Comparison of ENCODE assay signal across 8 cellular contexts in the genomic region with DNA sequence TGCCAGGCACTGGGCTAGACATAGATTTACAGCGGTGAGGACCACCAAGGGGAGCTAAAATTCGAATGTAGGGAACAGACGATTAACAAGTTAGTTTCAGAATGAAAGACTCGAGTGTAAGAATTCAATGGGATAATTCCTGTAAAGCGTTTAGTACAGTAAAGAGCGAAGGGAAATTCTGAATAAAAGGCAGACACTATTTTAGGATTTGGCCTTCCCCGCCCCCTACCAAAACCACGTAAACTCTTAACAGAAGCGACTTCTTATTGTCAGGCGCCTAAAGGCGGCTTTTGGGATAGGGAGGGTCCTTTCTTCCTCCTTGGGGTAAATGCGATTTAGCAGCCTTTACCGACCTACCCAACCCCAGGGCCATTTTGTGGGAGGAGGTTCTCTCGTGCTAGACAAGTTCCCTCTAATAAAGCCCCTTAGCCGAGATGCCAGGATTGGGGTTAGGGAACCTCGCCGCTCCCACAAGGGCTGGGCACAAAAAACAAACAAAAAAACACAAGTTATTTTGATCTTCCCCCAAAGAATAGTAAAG. TPM values are rescaled to one million over a fixed set of nuclear protein-coding genes. Genes with fewer than 3 reads are reported as not detected.
DNase-seq lines count a peak whose midpoint lies in the region; ATAC-seq, FAIRE-seq and TF ChIP-seq lines count a peak whose summit lies in the region.

No MANE protein-coding gene starts in this region.

- H3K36me3 Mint-ChIP-seq in CD8-positive, alpha-beta memory T cell = peaks cover 0 to 32% (median 2%) of the 10 kb centered on the region in 3 donors
- no peaks in the 10 kb centered on the region for H3K36me3 Mint-ChIP-seq in IgD-negative memory B cell

- H3K27ac ChIP-seq in CD8-positive, alpha-beta memory T cell (ENCODE audit: low read depth, low read length) = peak overlapping the region; percentile 98
- H3K27ac ChIP-seq in temporal lobe (ENCODE audit: low read depth, low read length) = peak overlapping the region; percentile 76

- H3K27me3 Mint-ChIP-seq in CD8-positive, alpha-beta memory T cell = no peaks in the 10 kb centered on the region
- H3K27me3 Mint-ChIP-seq in IgD-negative memory B cell = no peaks in the 10 kb centered on the region

- H3K4me1 ChIP-seq in CD8-positive, alpha-beta memory T cell (ENCODE audit: insufficient read depth, low read length) = peaks cover 35% of the 10 kb centered on the region

- H3K27ac Mint-ChIP-seq in CD8-positive, alpha-beta memory T cell = peak overlapping the region; percentile 91 to 100 (median 98)
- H3K27ac Mint-ChIP-seq in IgD-negative memory B cell = peak overlapping the region; percentile 82 to 99 (median 98)

- no peaks in the 10 kb centered on the region for H3K9me3 ChIP-seq in CD8-positive, alpha-beta memory T cell (ENCODE audit: low read length)

- H3K9me3 Mint-ChIP-seq in CD8-positive, alpha-beta memory T cell = no peaks in the 10 kb centered on the region
- H3K9me3 Mint-ChIP-seq in IgD-negative memory B cell = no peaks in the 10 kb centered on the region

- POLR2A ChIA-PET in CD8-positive, alpha-beta memory T cell (lab: Charles Lee) = interaction anchor here (1.2 kb wide), 1 partner anchor 240 kb away, joined by 5 read pairs; a partner anchor contains a TSS

- peak; percentile 11 for ATAC-seq in GM21515 (IDR thresholded peaks at IDR 0.05; ENCODE audit: unreplicated experiment)

- H3K4me3 ChIP-seq in CD8-positive, alpha-beta memory T cell (ENCODE audit: low read length) = peak overlapping the region; percentile 74
- H3K4me3 ChIP-seq in astrocyte of the cerebellum (ENCODE audit: low read depth, low read length) = peak overlapping the region; percentile 91
- H3K4me3 ChIP-seq in kidney epithelial cell (ENCODE audit: low read depth, low read length) = peak overlapping the region; percentile 74

- CTCF ChIA-PET in CD8-positive, alpha-beta memory T cell (lab: Charles Lee) = no interaction called here

- no peak for DNase-seq in CD8-positive, alpha-beta memory T cell
- DNase-seq in astrocyte of the cerebellum (ENCODE audit: low read depth) = no peak
- no peak for DNase-seq in kidney epithelial cell (ENCODE audit: low read depth)
- no peak for DNase-seq in HTR-8/SVneo (ENCODE audit: insufficient read length, low spot score)
- DNase-seq in G401 (ENCODE audit: low spot score) = no peak

- FAIRE-seq in HTR-8/SVneo (lab: Jason Lieb, UNC) = no peak

- peaks cover 41 to 61% (median 61%) of the 10 kb centered on the region in 3 donors for H3K4me1 Mint-ChIP-seq in CD8-positive, alpha-beta memory T cell
- peaks cover 19 to 30% (median 25%) of the 10 kb centered on the region in 3 donors for H3K4me1 Mint-ChIP-seq in IgD-negative memory B cell

- H3K36me3 ChIP-seq in CD8-positive, alpha-beta memory T cell (ENCODE audit: insufficient read depth, low read length) = no peaks in the 10 kb centered on the region
- H3K36me3 ChIP-seq in kidney epithelial cell (ENCODE audit: control insufficient read depth, insufficient read depth, low read length) = no peaks in the 10 kb centered on the region

- H3K4me3 Mint-ChIP-seq in CD8-positive, alpha-beta memory T cell = peak overlapping the region; percentile 93 to 100 (median 98)
- peak overlapping the region; percentile 86 to 99 (median 97) for H3K4me3 Mint-ChIP-seq in IgD-negative memory B cell

- in situ Hi-C loops in astrocyte of the cerebellum (cut with HindIII; ENCODE audit: low sequenced_read_pairs) (no loop called here), G401 (cut with HindIII; ENCODE audit: low sequenced_read_pairs) (no loop called here)

- no peaks in the 10 kb centered on the region for H3K27me3 ChIP-seq in CD8-positive, alpha-beta memory T cell (ENCODE audit: insufficient read depth, low read length, poor library complexity, severe bottlenecking)
- no peaks in the 10 kb centered on the region for H3K27me3 ChIP-seq in kidney epithelial cell (ENCODE audit: control insufficient read depth, insufficient read depth, low read length)

- no peak for TF ChIP-seq CTCF in astrocyte of the cerebellum (IDR thresholded peaks at IDR 0.05; ENCODE audit: low read depth, low read length, missing control alignments)
- TF ChIP-seq CTCF in kidney epithelial cell (IDR thresholded peaks at IDR 0.05; ENCODE audit: insufficient read depth, low read length, poor library complexity, severe bottlenecking) = no peak

RNA-seq across cellular contexts. Expression of a gene that starts 0.5 kb away (rescaled TPM):
- 10 to 100 TPM; 68.6 to 75.3 TPM for total RNA-seq in CD8-positive, alpha-beta memory T cell
- polyA plus RNA-seq in CD8-positive, alpha-beta memory T cell = 46.4 TPM
- 29.7 TPM for polyA plus RNA-seq in IgD-negative memory B cell
- 53.1 and 59.7 TPM in 2 replicates for total RNA-seq in kidney epithelial cell
- total RNA-seq in temporal lobe = 73.0 TPM
- 49.7 and 67.3 TPM in 2 replicates for total RNA-seq in G401 (2014; rRNA removed; shearing (Covaris generic))

RNA-seq across cellular contexts. Expression of a gene that starts 12.3 kb away (rescaled TPM):
- 1 to 10 TPM in 1 of 2 experiments, under 1 TPM in 1; 0.39 to 1.3 TPM for total RNA-seq in CD8-positive, alpha-beta memory T cell
- not detected for polyA plus RNA-seq in CD8-positive, alpha-beta memory T cell
- polyA plus RNA-seq in IgD-negative memory B cell = 1.0 TPM
- total RNA-seq in kidney epithelial cell (0.33 and 1.5 TPM in 2 replicates), temporal lobe (4.2 TPM)
- total RNA-seq in G401 (2014; rRNA removed; shearing (Covaris generic)) = not detected in 2 replicates
